Comparison of ENCODE assay signal across 12 cellular contexts in the genomic region with DNA sequence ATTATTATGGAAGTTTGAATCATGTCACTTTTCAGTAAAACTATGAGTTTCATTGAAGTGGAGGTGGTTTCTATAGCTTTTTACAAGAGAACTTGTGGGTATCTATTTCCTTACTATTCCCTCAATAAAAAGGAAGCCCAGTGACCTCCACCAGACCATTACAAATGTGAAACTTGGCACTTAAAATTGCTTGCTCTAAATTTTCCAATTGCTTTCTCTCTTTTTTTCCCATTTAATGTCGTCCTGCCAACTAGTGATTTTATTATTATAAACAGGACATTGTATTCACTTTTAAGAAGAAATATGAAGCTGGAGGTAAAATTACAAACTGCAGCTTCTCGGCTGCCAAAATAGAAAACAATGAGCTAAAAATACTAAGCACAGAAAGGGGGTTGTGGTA.
"Had no signal": no experiment of that assay in that cellular context is flagged by ENCODE, and none has a peak within 500 bp of the region (broad histone marks: within the 10 kb centered on the region; RNA-seq: fewer than 3 reads in every experiment).

No MANE protein-coding gene starts in this region.

- H3K27me3 Mint-ChIP-seq: activated CD4-positive, alpha-beta T cell treated with anti-CD3 and anti-CD28 coated beads, Interleukin-2, amount 10 ng/mL, durations not matched to agents 24 days and 14 days; activated naive CD8-positive, alpha-beta T cell treated with anti-CD3 and anti-CD28 coated beads for 36 hours had no signal

- H3K9me3 Mint-ChIP-seq: activated CD4-positive, alpha-beta T cell treated with anti-CD3 and anti-CD28 coated beads, Interleukin-2, amount 10 ng/mL, durations not matched to agents 24 days and 14 days had no signal

- DNase-seq: activated CD4-positive, alpha-beta T cell treated with anti-CD3 and anti-CD28 coated beads, Interleukin-2, amount 10 ng/mL, durations not matched to agents 24 days and 14 days; activated CD4-positive, CD25-positive, alpha-beta regulatory T cell; activated CD8-positive, alpha-beta memory T cell treated with anti-CD3 and anti-CD28 coated beads, Interleukin-2, amount 50 U/mL, for 4 hours; activated CD8-positive, alpha-beta T cell treated with anti-CD3 and anti-CD28 coated beads, Interleukin-2, amount 10 ng/mL, durations not matched to agents 7 days and 5 days; activated gamma-delta T cell treated with Interleukin-2 at 50 U/mL for 16 hours; activated naive CD8-positive, alpha-beta T cell treated with anti-CD3 and anti-CD28 coated beads for 36 hours; activated T-cell treated with anti-CD3 and anti-CD28 coated beads, Interleukin-2, amount 50 U/mL, for 48 hours; amygdala; kidney glomerular epithelial cell; midbrain; stimulated activated CD4-positive, alpha-beta T cell treated with anti-CD3 and anti-CD28 coated beads, Interleukin-1b, Interleukin-23, amount 100 ng/mL, for 48 hours; T-helper 2 cell had no signal

- H3K4me3 Mint-ChIP-seq: activated CD4-positive, alpha-beta T cell treated with anti-CD3 and anti-CD28 coated beads, Interleukin-2, amount 10 ng/mL, durations not matched to agents 24 days and 14 days; activated CD8-positive, alpha-beta T cell treated with anti-CD3 and anti-CD28 coated beads, Interleukin-2, amount 10 ng/mL, durations not matched to agents 7 days and 5 days; activated naive CD8-positive, alpha-beta T cell treated with anti-CD3 and anti-CD28 coated beads for 36 hours had no signal

- H3K4me1 Mint-ChIP-seq: activated CD4-positive, alpha-beta T cell treated with anti-CD3 and anti-CD28 coated beads, Interleukin-2, amount 10 ng/mL, durations not matched to agents 24 days and 14 days had no signal

- H3K27ac Mint-ChIP-seq: activated CD4-positive, alpha-beta T cell treated with anti-CD3 and anti-CD28 coated beads, Interleukin-2, amount 10 ng/mL, durations not matched to agents 24 days and 14 days; activated CD8-positive, alpha-beta T cell treated with anti-CD3 and anti-CD28 coated beads, Interleukin-2, amount 10 ng/mL, durations not matched to agents 7 days and 5 days; activated naive CD8-positive, alpha-beta T cell treated with anti-CD3 and anti-CD28 coated beads for 36 hours had no signal
